1 cellular context compared by ENCODE assay signal in genomic region chr2:47345584-47345913, GRCh38.
TF ChIP-seq lines count a peak whose summit lies in the region.

No MANE protein-coding gene starts in this region.

TF ChIP-seq in HCT116, 20 proteins besides CTCF, POLR2A, EP300 and RAD21 (continued from another document):
- no peak for TF ChIP-seq ZBTB33 (IDR thresholded peaks at IDR 0.05; ENCODE audit: extremely low read depth, insufficient replicate concordance, low read length)
